ENCODE assay signal across 8 cellular contexts in the genomic region with DNA sequence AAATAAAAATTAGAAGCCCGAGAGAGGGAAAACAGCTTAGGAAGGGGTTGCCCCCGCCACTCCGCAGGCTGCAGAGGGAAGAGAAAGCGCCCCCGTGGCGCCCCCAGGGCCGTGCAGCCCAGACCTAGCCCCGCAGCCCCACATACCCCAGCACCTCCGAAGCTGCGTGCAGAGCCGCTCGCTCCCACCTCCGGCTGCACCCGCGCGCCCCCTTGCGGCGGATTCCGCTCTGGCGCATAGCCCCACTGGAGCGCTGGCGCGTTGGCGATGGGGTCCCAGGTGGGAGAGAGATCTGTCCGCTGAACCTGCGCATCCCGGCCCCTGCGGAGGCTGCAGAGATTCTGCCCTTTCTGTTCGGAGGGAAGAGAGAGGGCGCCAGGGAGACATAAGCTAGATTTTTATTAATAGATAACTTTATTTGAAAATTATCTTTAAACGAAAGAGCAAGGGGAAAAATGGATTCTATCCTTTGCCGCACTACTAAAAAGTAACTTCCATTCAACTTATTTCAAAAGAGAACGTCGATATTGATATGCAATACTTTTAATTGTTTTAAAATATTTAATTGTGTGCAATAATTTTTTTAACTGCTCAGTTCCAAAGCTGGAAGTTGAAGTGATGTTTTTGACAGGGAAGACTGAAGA. TPM values are rescaled to one million over a fixed set of nuclear protein-coding genes. Genes with fewer than 3 reads are reported as not detected.
DNase-seq lines count a peak whose midpoint lies in the region; ATAC-seq and TF ChIP-seq lines count a peak whose summit lies in the region.

No MANE protein-coding gene starts in this region.

- no peaks in the 10 kb centered on the region for H3K36me3 ChIP-seq in left lung

- peak overlapping the region; percentile 8 to 15 for H3K4me3 ChIP-seq in left lung

- ATAC-seq in HG02678 (IDR thresholded peaks at IDR 0.05; ENCODE audit: unreplicated experiment) = peak; percentile 100
- ATAC-seq in activated CD4-positive, CD25-positive, alpha-beta regulatory T cell treated with anti-CD3 and anti-CD28 coated beads, Interleukin-2, amount 50 U/mL, for 24 hours = peak; percentile 99 to 100
- ATAC-seq in left lung = peak; percentile 100

- H3K27ac ChIP-seq in caudate nucleus (ENCODE audit: low read depth, low read length) (no peak overlapping the region), left lung (no peak overlapping the region)

- DNase-seq in NCI-H2107 (lab: John Stamatoyannopoulos, UW) (peak; percentile 16), NCI-H2107 treated with DMSO at 0.1 percent for 48 hours (lab: John Stamatoyannopoulos, UW; ENCODE audit: unreplicated experiment) (no peak), NCI-H128 (lab: John Stamatoyannopoulos, UW; ENCODE audit: unreplicated experiment) (peak; percentile 22), caudate nucleus (lab: John Stamatoyannopoulos, UW) (peak in 57 of 61 donors; percentile 1 to 76 (median 46)), left lung (peak; percentile 82 to 99)
- DNase-seq in stimulated activated CD4-positive, alpha-beta T cell treated with anti-CD3 and anti-CD28 coated beads, Interleukin-4, amount 100 ng/mL, for 4 hours = peak; percentile 72 to 91

- peak; percentile 97 to 98 for TF ChIP-seq CTCF in left lung (IDR thresholded peaks at IDR 0.05)

- intact Hi-C loops in left lung (cut with DNase I) = no loop called here

- H3K9me3 ChIP-seq in left lung = no peaks in the 10 kb centered on the region

- peaks cover 6 to 49% of the 10 kb centered on the region in 2 donors for H3K27me3 ChIP-seq in left lung

- H3K4me1 ChIP-seq in left lung = peaks cover 7 to 10% of the 10 kb centered on the region in 2 donors

RNA-seq across cellular contexts. Expression of a gene that starts 11.7 kb away (rescaled TPM):
- total RNA-seq in left lung = 10 to 100 TPM; 34.7 to 43.4 TPM

RNA-seq across cellular contexts. Expression of a gene that starts 31.9 kb away (rescaled TPM):
- 1 to 10 TPM in 1 of 2 donors, not detected in 1; 1.6 TPM for total RNA-seq in left lung

RNA-seq across cellular contexts. Expression of a gene that starts 46.8 kb away (rescaled TPM):
- total RNA-seq in left lung = 10 to 100 TPM; 38.8 to 46.1 TPM
